ENCODE assay signal across 22 cellular contexts in the genomic region with DNA sequence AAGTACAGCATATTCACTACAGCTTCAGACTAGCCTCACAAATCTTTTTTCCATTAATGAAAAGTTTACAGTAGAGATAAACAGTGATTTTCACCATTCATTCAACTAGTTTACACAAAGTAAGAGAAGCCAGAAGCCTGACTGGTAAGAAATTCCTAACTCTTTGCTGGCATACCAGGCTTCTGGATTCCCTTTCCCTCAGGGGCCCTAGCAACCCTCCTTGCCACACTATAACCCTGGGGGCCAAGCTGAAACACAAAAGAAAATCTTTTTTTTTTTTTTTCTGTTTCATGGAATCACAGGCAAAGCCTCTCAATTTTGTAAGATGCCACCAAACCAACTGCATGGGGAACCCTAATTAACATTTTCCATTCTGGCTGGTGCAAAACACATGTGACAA. TPM values are rescaled to one million over a fixed set of nuclear protein-coding genes. Genes with fewer than 3 reads are reported as not detected.
DNase-seq lines count a peak whose midpoint lies in the region; ATAC-seq and TF ChIP-seq lines count a peak whose summit lies in the region.
"Had no signal": no experiment of that assay in that cellular context is flagged by ENCODE, and none has a peak within 500 bp of the region (broad histone marks: within the 10 kb centered on the region; RNA-seq: fewer than 3 reads in every experiment).

No MANE protein-coding gene starts in this region.

- H4K91ac ChIP-seq in IMR-90 (ENCODE audit: insufficient read depth, low read depth, low read length) (no peak overlapping the region), mesenchymal stem cell (ENCODE audit: low read length) (no peak overlapping the region)

- H3K23ac ChIP-seq in IMR-90 (ENCODE audit: low read depth, low read length) (no peak overlapping the region), mesenchymal stem cell (ENCODE audit: low read length in 2 of 2) (no peak overlapping the region)

- H3K4ac ChIP-seq in IMR-90 (ENCODE audit: low read depth, low read length) (no peak overlapping the region), mesenchymal stem cell (ENCODE audit: low read depth in 1 of 2, low read length in 2 of 2) (no peak overlapping the region)

- DNase-seq in IMR-90 = no peak
- peak; percentile 54 for DNase-seq in fibroblast of gingiva (ENCODE audit: low read depth)
- peak; percentile 37 for DNase-seq in mesenchymal stem cell
- DNase-seq in NOMO-1 treated with dmso at 0.1 percent for 144 hours (lab: John Stamatoyannopoulos, UW; ENCODE audit: unreplicated experiment) = no peak
- DNase-seq in NCI-H510A (lab: John Stamatoyannopoulos, UW) = no peak
- no peak for DNase-seq in GM10266 (ENCODE audit: extremely low spot score)
- DNase-seq: 8988T; ACHN; BE2C; C1 segment of cervical spinal cord; CD4-positive, alpha-beta memory T cell; CD4-positive, CD25-positive, alpha-beta regulatory T cell; CD8-positive, alpha-beta memory T cell; COR-L47; DMS 273 treated with DMSO at 0.1 percent for 48 hours; DMS153; DMS53; DMS79; DND-41; EL; GDM1 had no signal

- dilution Hi-C loops in IMR-90 (cut with HindIII; ENCODE audit: low sequenced_read_pairs, unreplicated experiment) = no loop called here

- H2AK9ac ChIP-seq in IMR-90 (replicated peaks; ENCODE audit: low read depth, low read length, poor library complexity) = no peak overlapping the region

- no peak for TF ChIP-seq RAD21 in IMR-90 (IDR thresholded peaks at IDR 0.05; ENCODE audit: low read length)

- H4K5ac ChIP-seq in IMR-90 (ENCODE audit: low read depth, low read length) = no peak overlapping the region

- H2BK15ac ChIP-seq in IMR-90 (ENCODE audit: low read depth, low read length) (no peak overlapping the region), mesenchymal stem cell (ENCODE audit: low read depth, poor library complexity, severe bottlenecking) (no peak overlapping the region)

- no peak overlapping the region for H2AFZ ChIP-seq in IMR-90 (replicated peaks; ENCODE audit: low read length, poor library complexity)
- H2AFZ ChIP-seq in mesenchymal stem cell (ENCODE audit: low read depth, low read length) = no peak overlapping the region

- intact Hi-C loops in IMR-90 (cut with micrococcal nuclease) = no loop called here

- H2BK5ac ChIP-seq in IMR-90 (ENCODE audit: low read depth, low read length, poor library complexity, severe bottlenecking) (no peak overlapping the region), mesenchymal stem cell (ENCODE audit: low read depth, low read length, poor library complexity, severe bottlenecking) (no peak overlapping the region)

- no peak overlapping the region for H2BK20ac ChIP-seq in IMR-90 (ENCODE audit: low read depth, low read length)

- no peaks in the 10 kb centered on the region for H3K36me3 ChIP-seq in IMR-90 (ENCODE audit: control insufficient read depth, insufficient read depth, low read length)
- H3K36me3 ChIP-seq in mesenchymal stem cell (ENCODE audit: control insufficient read depth in 1 of 2, insufficient read depth in 2 of 2, low read depth in 1 of 2, low read length in 2 of 2) = no peaks in the 10 kb centered on the region
- H3K36me3 ChIP-seq: BE2C, BLaER1 had no signal

- in situ Hi-C loops in IMR-90 (cut with MboI; ENCODE audit: low sequenced_read_pairs) = no loop called here

- CTCF ChIA-PET in IMR-90 (lab: Yijun Ruan, JAX) = no interaction called here

- H3K18ac ChIP-seq in IMR-90 (ENCODE audit: low read depth, low read length) = no peak overlapping the region
- no peak overlapping the region for H3K18ac ChIP-seq in mesenchymal stem cell (ENCODE audit: low read depth in 1 of 2, low read length in 2 of 2)

- H3K79me1 ChIP-seq in IMR-90 (ENCODE audit: low read depth in 1 of 2, low read length in 2 of 2) (no peaks in the 10 kb centered on the region), mesenchymal stem cell (replicated peaks; ENCODE audit: low read length, poor library complexity, severe bottlenecking) (no peaks in the 10 kb centered on the region)

- no peak for TF ChIP-seq CTCF in IMR-90 (conservative IDR thresholded peaks at IDR 0.05; ENCODE audit: low read depth, low read length)
- TF ChIP-seq CTCF in GM10266 (IDR thresholded peaks at IDR 0.05; ENCODE audit: control insufficient read depth, insufficient read depth, low read depth, missing control alignments) = no peak

- ATAC-seq in IMR-90 (ENCODE audit: low read depth) = peak; percentile 48

- H3K9ac ChIP-seq in IMR-90 (ENCODE audit: low read depth, low read length) (no peak overlapping the region), mesenchymal stem cell (ENCODE audit: low read length) (no peak overlapping the region)
- H3K9ac ChIP-seq: BLaER1 had no signal

- H3K4me2 ChIP-seq in IMR-90 (ENCODE audit: low read depth, low read length) = no peak overlapping the region
- H3K4me2 ChIP-seq in mesenchymal stem cell (ENCODE audit: low read length, poor library complexity, severe bottlenecking) = no peak overlapping the region
- H3K4me2 ChIP-seq: BLaER1 had no signal

- H4K8ac ChIP-seq in IMR-90 (ENCODE audit: low read depth in 2 of 2, low read length in 2 of 2) = no peak overlapping the region
- no peak overlapping the region for H4K8ac ChIP-seq in mesenchymal stem cell (ENCODE audit: low read length)

- H3K4me3 ChIP-seq in IMR-90 (ENCODE audit: insufficient read depth, low read depth, low read length) = no peak overlapping the region
- H3K4me3 ChIP-seq in mesenchymal stem cell (ENCODE audit: insufficient read depth in 1 of 2, low read depth in 1 of 2, low read length in 2 of 2) = no peak overlapping the region
- H3K4me3 ChIP-seq: BLaER1 had no signal

- H2BK120ac ChIP-seq in IMR-90 (ENCODE audit: low read depth, low read length) (no peak overlapping the region), mesenchymal stem cell (ENCODE audit: low read depth, low read length) (no peak overlapping the region)

- TF ChIP-seq POLR2A in IMR-90 (IDR thresholded peaks at IDR 0.05; ENCODE audit: low read depth, low read length) = no peak

- H2AK5ac ChIP-seq in IMR-90 (ENCODE audit: low read depth, low read length) (no peak overlapping the region), mesenchymal stem cell (ENCODE audit: low read length, severe bottlenecking) (no peak overlapping the region)

- H2BK12ac ChIP-seq in mesenchymal stem cell (ENCODE audit: low read length in 2 of 2) = no peak overlapping the region

- H3K56ac ChIP-seq in IMR-90 (ENCODE audit: extremely low read depth, insufficient read depth, low read length) = no peak overlapping the region

- no peaks in the 10 kb centered on the region for H3K27me3 ChIP-seq in IMR-90 (ENCODE audit: control insufficient read depth, insufficient read depth, low read length)
- no peaks in the 10 kb centered on the region for H3K27me3 ChIP-seq in mesenchymal stem cell (ENCODE audit: control insufficient read depth in 1 of 2, insufficient read depth in 1 of 2, low read length in 2 of 2)
- H3K27me3 ChIP-seq: BE2C, BLaER1 had no signal

- POLR2A ChIA-PET in IMR-90 (lab: Charles Lee; ENCODE audit: unreplicated experiment) = no interaction called here

- no peaks in the 10 kb centered on the region for H4K20me1 ChIP-seq in IMR-90 (ENCODE audit: insufficient read depth, low read length)
- H4K20me1 ChIP-seq: BLaER1 had no signal

- no TSS peak for BruUV-seq in IMR-90 (replicated peaks; lab: Mats Ljungman, UMichigan)

- H3K9me3 ChIP-seq in IMR-90 (ENCODE audit: control insufficient read depth, insufficient read depth, low read length) (no peaks in the 10 kb centered on the region), mesenchymal stem cell (ENCODE audit: control insufficient read depth, low read length) (peaks cover 6% of the 10 kb centered on the region)
- H3K9me3 ChIP-seq: BE2C, BLaER1 had no signal

- H3K14ac ChIP-seq in IMR-90 (replicated peaks; ENCODE audit: low read depth, low read length) (no peak overlapping the region), mesenchymal stem cell (ENCODE audit: low read length in 2 of 2) (no peak overlapping the region)

- H3K27ac ChIP-seq in IMR-90 (ENCODE audit: insufficient read depth, low read length) = no peak overlapping the region
- no peak overlapping the region for H3K27ac ChIP-seq in mesenchymal stem cell (ENCODE audit: low read length, poor library complexity, severe bottlenecking)
- H3K27ac ChIP-seq: BLaER1 had no signal

- no peaks in the 10 kb centered on the region for H3K9me1 ChIP-seq in IMR-90 (ENCODE audit: insufficient read depth, low read length)

- H3K4me1 ChIP-seq in IMR-90 (ENCODE audit: control insufficient read depth, insufficient read depth, low read length) (no peaks in the 10 kb centered on the region), mesenchymal stem cell (ENCODE audit: control insufficient read depth, insufficient read depth, low read depth, low read length) (peaks cover 7% of the 10 kb centered on the region)
- H3K4me1 ChIP-seq: BE2C, BLaER1 had no signal

TF ChIP-seq in IMR-90, 13 proteins besides CTCF, POLR2A, EP300 and RAD21 (continues in another document):
- TF ChIP-seq CEBPB (IDR thresholded peaks at IDR 0.05; ENCODE audit: low read depth, low read length) (no peak), MAFK (IDR thresholded peaks at IDR 0.05; ENCODE audit: low read depth, low read length) (no peak), RCOR1 (IDR thresholded peaks at IDR 0.05; ENCODE audit: insufficient replicate concordance, low read length) (no peak), SMC3 (IDR thresholded peaks at IDR 0.05; ENCODE audit: low read depth, low read length) (no peak), CHD1 (IDR thresholded peaks at IDR 0.05; ENCODE audit: low read depth, low read length) (no peak)
- TF ChIP-seq, protein P1, sequence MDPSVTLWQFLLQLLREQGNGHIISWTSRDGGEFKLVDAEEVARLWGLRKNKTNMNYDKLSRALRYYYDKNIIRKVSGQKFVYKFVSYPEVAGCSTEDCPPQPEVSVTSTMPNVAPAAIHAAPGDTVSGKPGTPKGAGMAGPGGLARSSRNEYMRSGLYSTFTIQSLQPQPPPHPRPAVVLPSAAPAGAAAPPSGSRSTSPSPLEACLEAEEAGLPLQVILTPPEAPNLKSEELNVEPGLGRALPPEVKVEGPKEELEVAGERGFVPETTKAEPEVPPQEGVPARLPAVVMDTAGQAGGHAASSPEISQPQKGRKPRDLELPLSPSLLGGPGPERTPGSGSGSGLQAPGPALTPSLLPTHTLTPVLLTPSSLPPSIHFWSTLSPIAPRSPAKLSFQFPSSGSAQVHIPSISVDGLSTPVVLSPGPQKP (IDR thresholded peaks at IDR 0.05; ENCODE audit: borderline replicate concordance, low read depth, low read length) = no peak
- TF ChIP-seq, protein P2, sequence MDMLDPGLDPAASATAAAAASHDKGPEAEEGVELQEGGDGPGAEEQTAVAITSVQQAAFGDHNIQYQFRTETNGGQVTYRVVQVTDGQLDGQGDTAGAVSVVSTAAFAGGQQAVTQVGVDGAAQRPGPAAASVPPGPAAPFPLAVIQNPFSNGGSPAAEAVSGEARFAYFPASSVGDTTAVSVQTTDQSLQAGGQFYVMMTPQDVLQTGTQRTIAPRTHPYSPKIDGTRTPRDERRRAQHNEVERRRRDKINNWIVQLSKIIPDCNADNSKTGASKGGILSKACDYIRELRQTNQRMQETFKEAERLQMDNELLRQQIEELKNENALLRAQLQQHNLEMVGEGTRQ (IDR thresholded peaks at IDR 0.05; ENCODE audit: low read depth, low read length) = no peak

RNA-seq across cellular contexts. Expression of a gene that starts 28.9 kb away (rescaled TPM):
- total RNA-seq in IMR-90 (2012; rRNA removed) = 6.8 and 22.5 TPM in 2 replicates
- polyA plus RNA-seq in IMR-90 (2012; rRNA removed) = 33.5 and 35.5 TPM in 2 replicates
- polyA plus RNA-seq in IMR-90 (2012; cell fraction: cytosol; rRNA removed) = 5.5 and 9.6 TPM in 2 replicates
- polyA plus RNA-seq in IMR-90 (2012; cell fraction: nucleus; rRNA removed; ENCODE audit: low replicate concordance) = 4.0 and 20.6 TPM in 2 replicates
- 113 TPM for polyA plus RNA-seq in mesenchymal stem cell (2013, experiment 1 of 2)
- 119 TPM for polyA plus RNA-seq in mesenchymal stem cell (2013, experiment 2 of 2)

Comparison
In these comparisons a context has a peak if more than half of its experiments do, and no peak if none do; other contexts are left out.
1. DNase-seq: peak in fibroblast of gingiva (single experiment) and mesenchymal stem cell (single experiment); none in IMR-90 (single experiment), NOMO-1 treated with dmso at 0.1 percent for 144 hours (single experiment), NCI-H510A (single experiment) and GM10266 (single experiment).